ENCODE assay signal across 26 cellular contexts in genomic region chr2:74522516-74522915, GRCh38. TPM values are rescaled to one million over a fixed set of nuclear protein-coding genes. Genes with fewer than 3 reads are reported as not detected.
"Had no signal": no experiment of that assay in that cellular context is flagged by ENCODE, and none has a peak within 500 bp of the region (broad histone marks: within the 10 kb centered on the region; RNA-seq: fewer than 3 reads in every experiment).

No MANE protein-coding gene starts in this region.

- H3K4me3 ChIP-seq: K562, SJSA1, SK-N-MC had no signal

- H3K9ac ChIP-seq: KMS-11 had no signal

- H3K27ac ChIP-seq: HL-60, KMS-11, SJSA1, SK-N-MC had no signal

- ATAC-seq: K562 had no signal

- H3K4me1 ChIP-seq: SJSA1 had no signal

- H3K4me2 ChIP-seq: KMS-11 had no signal

- H3K9me3 ChIP-seq: SJSA1 had no signal

- DNase-seq: Kasumi-1, MV-4-11, NCI-H1048, NCI-H1105, NCI-H1417, NCI-H1436 treated with DMSO at 0.1 percent for 48 hours, NCI-H1694, NCI-H187 treated with DMSO at 0.1 percent for 48 hours, NCI-H2081 treated with DMSO at 0.1 percent for 48 hours, NCI-H2171, NCI-H226, NCI-H446, NCI-H510A, NCI-H524 treated with DMSO at 0.1 percent for 48 hours, NCI-H69, NCI-H774, Right ventricle myocardium superior, RPMI8226, SIG-M5 had no signal

RNA-seq across cellular contexts. Expression of gene DQX1, which starts 3.5 kb away (rescaled TPM):
- total RNA-seq: M059J, Right ventricle myocardium superior, SJSA1 had no signal

RNA-seq across cellular contexts. Expression of gene TLX2, which starts 8.3 kb away (rescaled TPM):
- total RNA-seq: K562, Right ventricle myocardium superior, SJSA1 had no signal
- polyA plus RNA-seq: IgD-negative memory B cell, K562 had no signal
